13 cellular contexts compared by ENCODE assay signal in genomic region chr12:107441906-107442305, GRCh38.
DNase-seq lines count a peak whose midpoint lies in the region; ATAC-seq and TF ChIP-seq lines count a peak whose summit lies in the region.
"Had no signal": no experiment of that assay in that cellular context is flagged by ENCODE, and none has a peak within 500 bp of the region (broad histone marks: within the 10 kb centered on the region; RNA-seq: fewer than 3 reads in every experiment).

No MANE protein-coding gene starts in this region.

- H3K4me3 ChIP-seq in spleen, result peak overlapping the region in 1 of 8 donors; percentile 19
- peak overlapping the region in 2 of 4 donors; percentile 5 to 10 for H3K4me3 ChIP-seq in tibial nerve

- peak overlapping the region; percentile 38 for H3K27ac ChIP-seq in foreskin keratinocyte
- H3K27ac ChIP-seq in spleen, result peak overlapping the region in 4 of 8 donors; percentile 1 to 43 (median 18)
- H3K27ac ChIP-seq in tibial nerve, result peak overlapping the region in 1 of 4 donors; percentile 47
- H3K27ac ChIP-seq: 22Rv1 had no signal

- TF ChIP-seq CTCF in activated B cell treated with CpG ODN at 0.5 μM for 24 hours (IDR thresholded peaks at IDR 0.05), result no peak
- TF ChIP-seq CTCF in foreskin keratinocyte (conservative IDR thresholded peaks at IDR 0.05), result no peak
- TF ChIP-seq CTCF in spleen (IDR thresholded peaks at IDR 0.05 in 8 of 11, conservative IDR thresholded peaks at IDR 0.05 in 3 of 11), result no peak
- TF ChIP-seq CTCF in tibial nerve (IDR thresholded peaks at IDR 0.05), result no peak

- TF ChIP-seq POLR2A in spleen (IDR thresholded peaks at IDR 0.05) (no peak), tibial nerve (IDR thresholded peaks at IDR 0.05) (no peak)

- no peaks in the 10 kb centered on the region for H3K27me3 ChIP-seq in foreskin keratinocyte
- peaks cover 0 to 8% (median 0%) of the 10 kb centered on the region in 7 donors for H3K27me3 ChIP-seq in spleen (replicated peaks in 1 of 7)
- no peaks in the 10 kb centered on the region for H3K27me3 ChIP-seq in tibial nerve

- no peaks in the 10 kb centered on the region for H3K36me3 ChIP-seq in spleen
- H3K36me3 ChIP-seq in tibial nerve, result no peaks in the 10 kb centered on the region

- POLR2A ChIA-PET in activated B cell treated with CpG ODN at 0.5 μM for 24 hours (lab: Charles Lee), result no interaction called here

- WGBS in spleen, 5 donors, result 69 to 81% (median 76%) methylated on average over 8 of the region's 8 CpGs
- 45 to 48% methylated on average over 8 of the region's 8 CpGs for WGBS in tibial nerve, 2 donors

- DNase-seq in activated CD4-positive, CD25-positive, alpha-beta regulatory T cell treated with anti-CD3 and anti-CD28 coated beads, Interleukin-2, amount 50 U/mL, for 72 hours, result no peak
- DNase-seq in activated B cell treated with CpG ODN at 0.5 μM for 24 hours (no peak), foreskin keratinocyte (no peak), spleen (peak; percentile 6), activated gamma-delta T cell (lab: John Stamatoyannopoulos, UW) (no peak), Kasumi-1 (lab: John Stamatoyannopoulos, UW) (no peak), tibial nerve (ENCODE audit: low spot score in 2 of 2) (no peak)
- DNase-seq: effector CD8-positive, alpha-beta T cell; NCI-H1417; SIG-M5; stimulated activated CD4-positive, alpha-beta T cell treated with anti-CD3 and anti-CD28 coated beads, Interleukin-12 subunit alpha, Interleukin-12 subunit beta, amount 100 ng/mL, for 4 hours had no signal

- H3K27ac Mint-ChIP-seq in activated B cell treated with CpG ODN at 0.5 μM for 24 hours, result peak overlapping the region; percentile 42

- intact Hi-C loops in activated B cell treated with CpG ODN at 0.5 μM for 24 hours (cut with micrococcal nuclease) (no loop called here), spleen (cut with DNase I; ENCODE audit: low total_unique reads) (no loop called here)

- H3K9me3 ChIP-seq in spleen, result no peaks in the 10 kb centered on the region
- peaks cover 0 to 6% (median 0%) of the 10 kb centered on the region in 4 donors for H3K9me3 ChIP-seq in tibial nerve

- peak; percentile 63 to 80 for ATAC-seq in activated CD4-positive, CD25-positive, alpha-beta regulatory T cell treated with anti-CD3 and anti-CD28 coated beads, Interleukin-2, amount 50 U/mL, for 24 hours
- no peak for ATAC-seq in activated B cell treated with CpG ODN at 0.5 μM for 24 hours (ENCODE audit: low read depth)
- peak; percentile 63 for ATAC-seq in foreskin keratinocyte

- H3K4me3 Mint-ChIP-seq in activated B cell treated with CpG ODN at 0.5 μM for 24 hours, result no peak overlapping the region

- no peaks in the 10 kb centered on the region for H3K9me3 Mint-ChIP-seq in activated B cell treated with CpG ODN at 0.5 μM for 24 hours

- CTCF ChIA-PET in activated B cell treated with CpG ODN at 0.5 μM for 24 hours (lab: Charles Lee), result no interaction called here

- peaks cover 8% of the 10 kb centered on the region for H3K27me3 Mint-ChIP-seq in activated B cell treated with CpG ODN at 0.5 μM for 24 hours

- peaks cover 14% of the 10 kb centered on the region for H3K4me1 ChIP-seq in foreskin keratinocyte
- no peaks in the 10 kb centered on the region for H3K4me1 ChIP-seq in spleen
- no peaks in the 10 kb centered on the region for H3K4me1 ChIP-seq in tibial nerve

- no peaks in the 10 kb centered on the region for H3K36me3 Mint-ChIP-seq in activated B cell treated with CpG ODN at 0.5 μM for 24 hours (ENCODE audit: low read depth)

- H3K4me1 Mint-ChIP-seq in activated B cell treated with CpG ODN at 0.5 μM for 24 hours, result no peaks in the 10 kb centered on the region

- TF ChIP-seq EP300 in tibial nerve (IDR thresholded peaks at IDR 0.05), result no peak
